7 cellular contexts compared by ENCODE assay signal in genomic region chr6:107374264-107374663, GRCh38.
"Had no signal": no experiment of that assay in that cellular context is flagged by ENCODE, and none has a peak within 500 bp of the region (broad histone marks: within the 10 kb centered on the region; RNA-seq: fewer than 3 reads in every experiment).

No MANE protein-coding gene starts in this region.

- H3K4me3 ChIP-seq: GM12878 had no signal

- ATAC-seq: GM12878 had no signal

- DNase-seq: GDM1, GF-D8 had no signal

- FAIRE-seq: GM12878, GM12891, GM12892, GM18507, GM19239 had no signal
